ENCODE assay signal across 8 cellular contexts in genomic region chr19:39032164-39032918, GRCh38. TPM values are rescaled to one million over a fixed set of nuclear protein-coding genes. Genes with fewer than 3 reads are reported as not detected.
A peak's percentile ranks its signal among the peaks of the same experiment; 100 is the strongest.
DNase-seq lines count a peak whose midpoint lies in the region; TF ChIP-seq lines count a peak whose summit lies in the region.

TSS of gene FBXO27 (minus strand) at chr19:39032549. CDS start at chr19:39032227, 322 bp downstream.

- CTCF ChIA-PET in mammary epithelial cell (lab: Charles Lee; ENCODE audit: low non-redundant PET): no interaction called here

- dilution Hi-C loops in mammary epithelial cell (cut with HindIII; ENCODE audit: low sequenced_read_pairs): no loop called here

- H3K79me2 ChIP-seq in mammary epithelial cell (ENCODE audit: insufficient read depth, low read length): no peaks in the 10 kb centered on the region

- H3K9ac ChIP-seq in mammary epithelial cell (ENCODE audit: insufficient read depth, low read length): peak within 1 kb of the TSS; percentile 53
- peak within 1 kb of the TSS; percentile 48 for H3K9ac ChIP-seq in skeletal muscle satellite cell (ENCODE audit: low read depth, low read length)

- H3K4me3 ChIP-seq in mammary epithelial cell (replicated peaks in 1 of 3; ENCODE audit: insufficient read depth in 1 of 3, low read depth in 2 of 3, low read length in 3 of 3) (peak within 1 kb of the TSS; percentile 77 to 90 (median 79)), skeletal muscle satellite cell (ENCODE audit: low read length) (peak within 1 kb of the TSS; percentile 72)

- H3K4me2 ChIP-seq in mammary epithelial cell (ENCODE audit: insufficient read depth, low read depth, low read length): peak within 1 kb of the TSS; percentile 100
- peak within 1 kb of the TSS; percentile 94 for H3K4me2 ChIP-seq in skeletal muscle satellite cell (ENCODE audit: low read length)

- H3K27ac ChIP-seq in mammary epithelial cell (ENCODE audit: insufficient read depth, low read depth, low read length): peak within 1 kb of the TSS; percentile 32

- WGBS in mammary epithelial cell (ENCODE audit: low coverage, missing lambda C conversion rate): 7% methylated on average over 14 of the region's 57 CpGs

- intact Hi-C loops in mammary epithelial cell (cut with micrococcal nuclease): no loop called here

- DNase-seq in NCI-H1105 treated with DMSO at 0.1 percent for 48 hours (lab: John Stamatoyannopoulos, UW): peak; percentile 9
- no peak for DNase-seq in NCI-H1105 (lab: John Stamatoyannopoulos, UW)
- DNase-seq in NCI-H774 (lab: John Stamatoyannopoulos, UW): peak; percentile 4
- DNase-seq in mammary epithelial cell: no peak
- DNase-seq in iris pigment epithelial cell (ENCODE audit: low read depth): peak; percentile 12
- no peak for DNase-seq in NOMO-1 (lab: John Stamatoyannopoulos, UW; ENCODE audit: unreplicated experiment in 2 of 2)
- DNase-seq in SHP77 (lab: John Stamatoyannopoulos, UW): no peak

- in situ Hi-C loops in mammary epithelial cell (cut with MboI; ENCODE audit: low sequenced_read_pairs in 2 of 2): loop anchor here in 1 of 2 donors (10.0 kb wide), 1 partner anchor 58 kb away; the partner anchor contains the start of gene FBXO17

- peaks cover 23% of the 10 kb centered on the region for H3K4me1 ChIP-seq in mammary epithelial cell (ENCODE audit: insufficient read depth, low read length)
- peaks cover 23% of the 10 kb centered on the region for H3K4me1 ChIP-seq in skeletal muscle satellite cell (ENCODE audit: control insufficient read depth, insufficient read depth, low read length)

- no peaks in the 10 kb centered on the region for H4K20me1 ChIP-seq in mammary epithelial cell (ENCODE audit: insufficient read depth, low read length)

- H3K36me3 ChIP-seq in mammary epithelial cell (ENCODE audit: insufficient read depth, low read length) (peaks cover 2% of the 10 kb centered on the region), skeletal muscle satellite cell (ENCODE audit: insufficient read depth, low read length) (no peaks in the 10 kb centered on the region)

- H2AFZ ChIP-seq in mammary epithelial cell (ENCODE audit: low read depth, low read length): peak within 1 kb of the TSS; percentile 90

- BruUV-seq in mammary epithelial cell (replicated peaks; lab: Mats Ljungman, UMichigan): no TSS peak

- H3K9me3 ChIP-seq in mammary epithelial cell (replicated peaks; ENCODE audit: insufficient read depth, low read length) (no peaks in the 10 kb centered on the region), skeletal muscle satellite cell (replicated peaks; ENCODE audit: low read length) (no peaks in the 10 kb centered on the region)

- H3K27me3 ChIP-seq in mammary epithelial cell (ENCODE audit: insufficient read depth, low read length): no peaks in the 10 kb centered on the region
- peaks cover 19% of the 10 kb centered on the region for H3K27me3 ChIP-seq in skeletal muscle satellite cell (ENCODE audit: control insufficient read depth, insufficient read depth, low read length)

- no peak for TF ChIP-seq CTCF in mammary epithelial cell (conservative IDR thresholded peaks at IDR 0.05 in 1 of 2, IDR thresholded peaks at IDR 0.05 in 1 of 2; ENCODE audit: extremely low read depth in 1 of 2, insufficient read depth in 1 of 2, low read depth in 1 of 2, low read length in 2 of 2)

RNA-seq across cellular contexts. Expression of gene FBXO27, which starts in this region (rescaled TPM):
- 1 to 10 TPM; 6.7 to 9.9 TPM for total RNA-seq in mammary epithelial cell
- polyA plus RNA-seq in mammary epithelial cell: 7.2 TPM
- polyA minus RNA-seq in mammary epithelial cell: 38.1 TPM
- total RNA-seq in skeletal muscle satellite cell (2012; rRNA removed): 2.5 and 2.6 TPM in 2 replicates

Comparison
In these comparisons a context has a peak if more than half of its experiments do, and no peak if none do; other contexts are left out.
1. DNase-seq: peak in NCI-H1105 treated with DMSO at 0.1 percent for 48 hours (single experiment), NCI-H774 (single experiment) and iris pigment epithelial cell (single experiment); none in NCI-H1105 (single experiment), mammary epithelial cell (single experiment), NOMO-1 (0 of 2) and SHP77 (0 of 2).